In the genomic region with DNA sequence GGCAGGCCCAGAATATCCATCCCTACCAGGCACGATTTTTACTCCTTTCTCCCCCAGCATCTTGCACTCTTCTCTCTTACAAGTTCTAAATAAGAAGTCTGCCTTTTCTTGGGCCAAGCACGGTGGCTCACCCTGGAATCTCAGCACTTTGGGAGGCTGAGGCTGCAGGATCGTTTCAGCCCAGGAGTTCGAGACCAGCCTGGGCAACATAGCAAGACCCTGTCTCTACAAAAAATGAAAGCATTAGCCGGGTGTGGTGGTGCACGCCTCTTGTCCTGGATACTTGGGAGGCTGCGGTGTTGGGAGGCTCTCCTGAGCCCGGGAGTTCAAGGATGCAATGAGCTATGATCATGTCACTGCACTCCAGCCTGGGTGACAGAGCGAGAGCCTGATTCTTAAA, we compare ENCODE assay signal across 17 cellular contexts.
DNase-seq lines count a peak whose midpoint lies in the region; ATAC-seq and TF ChIP-seq lines count a peak whose summit lies in the region.
"Had no signal": no experiment of that assay in that cellular context is flagged by ENCODE, and none has a peak within 500 bp of the region (broad histone marks: within the 10 kb centered on the region; RNA-seq: fewer than 3 reads in every experiment).

No MANE protein-coding gene starts in this region.

- H3K27me3 Mint-ChIP-seq in CD4-positive, alpha-beta T cell, result no peaks in the 10 kb centered on the region
- H3K27me3 Mint-ChIP-seq in activated B cell treated with CpG ODN at 0.5 μM for 24 hours (no peaks in the 10 kb centered on the region), memory B cell (no peaks in the 10 kb centered on the region), Calu3 (ENCODE audit: unreplicated experiment) (no peaks in the 10 kb centered on the region)
- H3K27me3 Mint-ChIP-seq: progenitor cell of endocrine pancreas had no signal

- H3K9me3 ChIP-seq in BLaER1 (no peaks in the 10 kb centered on the region), SJCRH30 (replicated peaks) (no peaks in the 10 kb centered on the region)
- H3K9me3 ChIP-seq in CD4-positive, alpha-beta T cell (ENCODE audit: control insufficient read depth, low read length), result no peaks in the 10 kb centered on the region
- H3K9me3 ChIP-seq: ascending aorta, mucosa of descending colon had no signal

- CTCF ChIA-PET in CD4-positive, alpha-beta T cell (lab: Charles Lee), result interaction anchor here (2.0 kb wide), 1 partner anchor 145 kb away, joined by 10 read pairs; no protein-coding TSS in a partner anchor
- CTCF ChIA-PET in activated B cell treated with CpG ODN at 0.5 μM for 24 hours (lab: Charles Lee) (interaction anchor here (0.7 kb wide), 1 partner anchor 81 kb away, joined by 3 read pairs; no protein-coding TSS in a partner anchor), Calu3 (lab: Charles Lee) (no interaction called here)

- no peak for DNase-seq in CD4-positive, alpha-beta T cell
- DNase-seq in activated B cell treated with CpG ODN at 0.5 μM for 24 hours (no peak), memory B cell (ENCODE audit: low spot score in 2 of 2) (no peak), NCI-H2107 (lab: John Stamatoyannopoulos, UW) (no peak), Calu3 (no peak), SJCRH30 (no peak)
- DNase-seq: C1 segment of cervical spinal cord, HFFc6, mucosa of descending colon, NCI-H1436 treated with DMSO at 0.1 percent for 48 hours, NCI-H345 had no signal

- H3K36me3 ChIP-seq in BLaER1 (peaks cover 42% of the 10 kb centered on the region), SJCRH30 (no peaks in the 10 kb centered on the region)

- H3K9ac ChIP-seq in BLaER1, result peak overlapping the region; percentile 41

- peak overlapping the region; percentile 22; the same call in 1 of the 2 replicates for H3K4me3 ChIP-seq in BLaER1
- H3K4me3 ChIP-seq in SJCRH30, result no peak overlapping the region
- H3K4me3 ChIP-seq: ascending aorta, coronary artery, mucosa of descending colon had no signal

- POLR2A ChIA-PET in CD4-positive, alpha-beta T cell (lab: Charles Lee), result interaction anchor here (0.9 to 3.2 kb wide), 5 partner anchors 10 to 128 kb away, joined by 4 to 17 read pairs (median 7); partner anchors contain the start of gene IRF2
- POLR2A ChIA-PET in activated B cell treated with CpG ODN at 0.5 μM for 24 hours (lab: Charles Lee), result interaction anchor here (0.6 to 2.8 kb wide), 10 partner anchors 7 to 142 kb away, joined by 3 to 15 read pairs (median 4); partner anchors contain the start of gene IRF2

- no TSS peak for BruUV-seq in Calu3 (replicated peaks; lab: Mats Ljungman, UMichigan)

- H3K27me3 ChIP-seq in BLaER1 (no peaks in the 10 kb centered on the region), SJCRH30 (no peaks in the 10 kb centered on the region)
- no peaks in the 10 kb centered on the region for H3K27me3 ChIP-seq in CD4-positive, alpha-beta T cell (ENCODE audit: control insufficient read depth, insufficient read depth, low read length)
- H3K27me3 ChIP-seq: ascending aorta had no signal

- H3K4me1 Mint-ChIP-seq in CD4-positive, alpha-beta T cell (ENCODE audit: low read depth), result peaks cover 58% of the 10 kb centered on the region
- H3K4me1 Mint-ChIP-seq in activated B cell treated with CpG ODN at 0.5 μM for 24 hours, result peaks cover 63% of the 10 kb centered on the region
- H3K4me1 Mint-ChIP-seq in memory B cell, result peaks cover 27% of the 10 kb centered on the region
- H3K4me1 Mint-ChIP-seq in Calu3 (ENCODE audit: low read depth, unreplicated experiment), result no peaks in the 10 kb centered on the region

- H3K27ac ChIP-seq in BLaER1 (peak overlapping the region; percentile 91), SJCRH30 (no peak overlapping the region)
- peak overlapping the region; percentile 37 for H3K27ac ChIP-seq in CD4-positive, alpha-beta T cell (ENCODE audit: low read depth, low read length)
- H3K27ac ChIP-seq: ascending aorta, coronary artery, VCaP had no signal

- no peaks in the 10 kb centered on the region for H4K20me1 ChIP-seq in BLaER1

- peak overlapping the region; percentile 82 for H3K4me2 ChIP-seq in BLaER1

- H3K4me1 ChIP-seq in BLaER1 (peaks cover 100% of the 10 kb centered on the region), SJCRH30 (no peaks in the 10 kb centered on the region)

- TF ChIP-seq CTCF in CD4-positive, alpha-beta T cell (IDR thresholded peaks at IDR 0.05), result no peak
- TF ChIP-seq CTCF in activated B cell treated with CpG ODN at 0.5 μM for 24 hours (IDR thresholded peaks at IDR 0.05), result no peak
- TF ChIP-seq CTCF in Calu3 (IDR thresholded peaks at IDR 0.05; ENCODE audit: unreplicated experiment), result no peak

- intact Hi-C loops in CD4-positive, alpha-beta T cell (cut with DNase I, micrococcal nuclease), result no loop called here
- intact Hi-C loops in activated B cell treated with CpG ODN at 0.5 μM for 24 hours (cut with micrococcal nuclease), result loop anchor here (1.0 kb wide), 1 partner anchor 8 kb away; no protein-coding TSS in a partner anchor
- intact Hi-C loops in Calu3 (cut with micrococcal nuclease; ENCODE audit: unreplicated experiment), result no loop called here

- H3K36me3 Mint-ChIP-seq in CD4-positive, alpha-beta T cell (ENCODE audit: low read depth), result peaks cover 91% of the 10 kb centered on the region
- H3K36me3 Mint-ChIP-seq in activated B cell treated with CpG ODN at 0.5 μM for 24 hours (ENCODE audit: low read depth), result peaks cover 85% of the 10 kb centered on the region
- peaks cover 47% of the 10 kb centered on the region for H3K36me3 Mint-ChIP-seq in memory B cell
- H3K36me3 Mint-ChIP-seq in Calu3 (ENCODE audit: insufficient read depth, unreplicated experiment), result peaks cover 25% of the 10 kb centered on the region

- H3K27ac Mint-ChIP-seq in CD4-positive, alpha-beta T cell, result peak overlapping the region; percentile 71
- peak overlapping the region; percentile 73 for H3K27ac Mint-ChIP-seq in activated B cell treated with CpG ODN at 0.5 μM for 24 hours
- peak overlapping the region; percentile 38 for H3K27ac Mint-ChIP-seq in memory B cell
- H3K27ac Mint-ChIP-seq in Calu3 (ENCODE audit: unreplicated experiment), result no peak overlapping the region
- H3K27ac Mint-ChIP-seq: progenitor cell of endocrine pancreas had no signal

- H3K4me3 Mint-ChIP-seq in CD4-positive, alpha-beta T cell, result no peak overlapping the region
- peak overlapping the region; percentile 65 for H3K4me3 Mint-ChIP-seq in activated B cell treated with CpG ODN at 0.5 μM for 24 hours
- H3K4me3 Mint-ChIP-seq in memory B cell, result no peak overlapping the region
- no peak overlapping the region for H3K4me3 Mint-ChIP-seq in Calu3 (ENCODE audit: low read depth, unreplicated experiment)
- H3K4me3 Mint-ChIP-seq: HFFc6 had no signal

- H3K9me3 Mint-ChIP-seq in CD4-positive, alpha-beta T cell, result no peaks in the 10 kb centered on the region
- H3K9me3 Mint-ChIP-seq in activated B cell treated with CpG ODN at 0.5 μM for 24 hours (no peaks in the 10 kb centered on the region), memory B cell (no peaks in the 10 kb centered on the region), Calu3 (ENCODE audit: low read depth, unreplicated experiment) (no peaks in the 10 kb centered on the region)
- H3K9me3 Mint-ChIP-seq: HFFc6 had no signal

- ATAC-seq in CD4-positive, alpha-beta T cell (ENCODE audit: poor library complexity), result no peak
- ATAC-seq in activated B cell treated with CpG ODN at 0.5 μM for 24 hours (ENCODE audit: low read depth) (no peak), memory B cell (ENCODE audit: low read depth) (no peak), HG02870 (IDR thresholded peaks at IDR 0.05; ENCODE audit: unreplicated experiment) (no peak)
- ATAC-seq: mucosa of descending colon had no signal
